Comparison of ENCODE assay signal across 13 cellular contexts in the genomic region with DNA sequence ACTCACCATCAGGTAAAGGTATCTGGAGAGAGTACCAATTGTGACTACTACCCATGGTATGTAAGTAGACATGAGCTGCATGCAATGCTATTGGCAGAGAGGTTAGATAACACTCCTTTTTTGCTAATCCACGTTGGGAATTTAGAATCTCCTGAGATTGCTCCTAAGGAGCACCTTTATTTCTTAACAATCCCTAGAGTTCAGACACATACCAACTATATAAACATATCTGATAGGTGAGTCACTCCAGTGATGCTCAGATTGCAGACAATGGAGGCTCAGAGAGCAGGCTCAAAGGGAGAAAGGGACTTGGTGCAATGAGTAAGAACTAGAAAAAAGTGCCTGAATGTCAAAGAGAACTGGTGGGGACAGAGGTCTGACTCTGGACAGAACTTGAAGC. TPM values are rescaled to one million over a fixed set of nuclear protein-coding genes. Genes with fewer than 3 reads are reported as not detected.
A peak's percentile ranks its signal among the peaks of the same experiment; 100 is the strongest.
DNase-seq lines count a peak whose midpoint lies in the region; TF ChIP-seq lines count a peak whose summit lies in the region.
"Had no signal": no experiment of that assay in that cellular context is flagged by ENCODE, and none has a peak within 500 bp of the region (broad histone marks: within the 10 kb centered on the region; RNA-seq: fewer than 3 reads in every experiment).

No MANE protein-coding gene starts in this region.

- TF ChIP-seq EP300 in SK-N-SH (IDR thresholded peaks at IDR 0.05; ENCODE audit: borderline replicate concordance in 1 of 2, low read depth in 1 of 2, low read length in 1 of 2): no peak

- no peak overlapping the region for H3K9ac ChIP-seq in SK-N-SH
- H3K9ac ChIP-seq: BLaER1 treated with 17β-estradiol and CSF1 and Interleukin-3, amounts not matched to agents 10 nM and 100 nM had no signal

- H3F3A ChIP-seq in SK-N-SH (replicated peaks; ENCODE audit: insufficient read depth): peaks cover 5% of the 10 kb centered on the region

- H3K9me3 Mint-ChIP-seq in MCF 10A (ENCODE audit: unreplicated experiment): no peaks in the 10 kb centered on the region
- H3K9me3 Mint-ChIP-seq: stimulated activated naive CD8-positive, alpha-beta T cell treated with anti-CD3 and anti-CD28 coated beads, Interleukin-15, Interleukin-2, amounts not matched to agents 100 ng/mL and 50 ng/mL, for 24 hours had no signal

- no peaks in the 10 kb centered on the region for H3K27me3 Mint-ChIP-seq in MCF 10A (ENCODE audit: insufficient read depth, unreplicated experiment)
- H3K27me3 Mint-ChIP-seq: stimulated activated naive CD8-positive, alpha-beta T cell treated with anti-CD3 and anti-CD28 coated beads, Interleukin-15, Interleukin-2, amounts not matched to agents 100 ng/mL and 50 ng/mL, for 24 hours had no signal

- H3K4me3 ChIP-seq in breast epithelium (no peak overlapping the region), SK-N-SH (ENCODE audit: low read depth in 2 of 2, low read length in 1 of 2) (no peak overlapping the region; a peak in 1 of 4 replicates), fibroblast of villous mesenchyme (ENCODE audit: low read depth, low read length) (no peak overlapping the region)
- H3K4me3 ChIP-seq: BLaER1 treated with 17β-estradiol and CSF1 and Interleukin-3, amounts not matched to agents 10 nM and 100 nM; gastroesophageal sphincter had no signal

- peaks cover 26% of the 10 kb centered on the region for H3K4me1 Mint-ChIP-seq in MCF 10A (ENCODE audit: insufficient read depth, unreplicated experiment)

- no peaks in the 10 kb centered on the region for H3K36me3 Mint-ChIP-seq in MCF 10A (ENCODE audit: insufficient read depth, unreplicated experiment)

- H3K9me3 ChIP-seq in breast epithelium (no peaks in the 10 kb centered on the region), SK-N-SH (no peaks in the 10 kb centered on the region)
- H3K9me3 ChIP-seq: gastroesophageal sphincter had no signal

- no peak for TF ChIP-seq CTCF in MCF 10A (IDR thresholded peaks at IDR 0.05; ENCODE audit: unreplicated experiment)
- TF ChIP-seq CTCF in breast epithelium (IDR thresholded peaks at IDR 0.05): no peak
- TF ChIP-seq CTCF in SK-N-SH (IDR thresholded peaks at IDR 0.05): no peak
- TF ChIP-seq CTCF in fibroblast of villous mesenchyme (IDR thresholded peaks at IDR 0.05; ENCODE audit: insufficient read depth, low read depth, low read length): no peak

- H2AFZ ChIP-seq in SK-N-SH (ENCODE audit: low read depth): peak overlapping the region; percentile 34

- no peak overlapping the region for H3K4me3 Mint-ChIP-seq in MCF 10A (ENCODE audit: unreplicated experiment)
- H3K4me3 Mint-ChIP-seq: stimulated activated naive CD8-positive, alpha-beta T cell treated with anti-CD3 and anti-CD28 coated beads, Interleukin-15, Interleukin-2, amounts not matched to agents 100 ng/mL and 50 ng/mL, for 24 hours had no signal

- no peak overlapping the region for H3K27ac Mint-ChIP-seq in MCF 10A (ENCODE audit: low read depth, unreplicated experiment)
- H3K27ac Mint-ChIP-seq: stimulated activated naive CD8-positive, alpha-beta T cell treated with anti-CD3 and anti-CD28 coated beads, Interleukin-15, Interleukin-2, amounts not matched to agents 100 ng/mL and 50 ng/mL, for 24 hours had no signal

- POLR2A ChIA-PET in MCF 10A (lab: Yijun Ruan, JAX): interaction anchor here (0.6 to 1.4 kb wide), 4 partner anchors 10 to 437 kb away, joined by 3 to 6 read pairs (median 4); partner anchors contain the start of genes EPM2AIP1 and MLH1
- POLR2A ChIA-PET in SK-N-SH (lab: Yijun Ruan, JAX): no interaction called here

- H3K79me2 ChIP-seq in SK-N-SH (ENCODE audit: insufficient read depth): no peaks in the 10 kb centered on the region

- TF ChIP-seq RAD21 in SK-N-SH (IDR thresholded peaks at IDR 0.05; ENCODE audit: low read length): no peak

- H3K27ac ChIP-seq in breast epithelium: no peak overlapping the region
- H3K27ac ChIP-seq in SK-N-SH (ENCODE audit: low read depth in 2 of 2, low read length in 1 of 2): peak overlapping the region in 1 of 2 experiments; percentile 25; a peak in 2 of 4 replicates
- H3K27ac ChIP-seq: BLaER1 treated with 17β-estradiol and CSF1 and Interleukin-3, amounts not matched to agents 10 nM and 100 nM; gastroesophageal sphincter had no signal

- intact Hi-C loops in MCF 10A (cut with micrococcal nuclease): no loop called here
- intact Hi-C loops in breast epithelium (cut with DNase I; ENCODE audit: low total_unique reads): no loop called here

- DNase-seq in MCF 10A (ENCODE audit: unreplicated experiment) (peak; percentile 82), breast epithelium (ENCODE audit: low spot score in 2 of 2) (no peak), SK-N-SH (no peak), fibroblast of villous mesenchyme (ENCODE audit: low read depth) (peak; percentile 38), COLO668 (lab: John Stamatoyannopoulos, UW; ENCODE audit: unreplicated experiment) (no peak), DMS114 treated with DMSO at 0.1 percent for 48 hours (lab: John Stamatoyannopoulos, UW; ENCODE audit: unreplicated experiment) (no peak), hypothalamus (lab: John Stamatoyannopoulos, UW) (no peak)
- no peak for DNase-seq in stimulated activated CD4-positive, alpha-beta T cell treated with anti-CD3 and anti-CD28 coated beads, Interleukin-2, amount 100 ng/mL, for 48 hours
- DNase-seq: NCI-H1092 treated with DMSO at 0.1 percent for 48 hours; stimulated activated CD4-positive, alpha-beta T cell treated with anti-CD3 and anti-CD28 coated beads, Interleukin-12 subunit alpha, Interleukin-12 subunit beta, amount 100 ng/mL, for 4 hours had no signal

- H3K4me2 ChIP-seq in SK-N-SH: peak overlapping the region; percentile 46

- no TSS peak for BruUV-seq in MCF 10A (replicated peaks; lab: Mats Ljungman, UMichigan)

- no peaks in the 10 kb centered on the region for H3K36me3 ChIP-seq in breast epithelium
- H3K36me3 ChIP-seq in SK-N-SH (replicated peaks in 1 of 2; ENCODE audit: control insufficient read depth in 1 of 2, insufficient read depth in 2 of 2, low read length in 1 of 2): no peaks in the 10 kb centered on the region

- CTCF ChIA-PET in MCF 10A (lab: Yijun Ruan, JAX): interaction anchor here (0.5 to 2.6 kb wide), 5 partner anchors 8 to 349 kb away, joined by 3 to 9 read pairs (median 3); no protein-coding TSS in a partner anchor
- CTCF ChIA-PET in SK-N-SH (lab: Yijun Ruan, JAX): interaction anchor here (0.8 to 1.6 kb wide), 3 partner anchors 8 to 163 kb away, joined by 3 read pairs; no protein-coding TSS in a partner anchor

- TF ChIP-seq POLR2A in breast epithelium (IDR thresholded peaks at IDR 0.05): no peak

- H3K27me3 ChIP-seq in breast epithelium (no peaks in the 10 kb centered on the region), SK-N-SH (ENCODE audit: insufficient read depth) (no peaks in the 10 kb centered on the region)
- H3K27me3 ChIP-seq: BLaER1 treated with 17β-estradiol and CSF1 and Interleukin-3, amounts not matched to agents 10 nM and 100 nM; gastroesophageal sphincter had no signal

- no peaks in the 10 kb centered on the region for H3K9me2 ChIP-seq in SK-N-SH

- H3K4me1 ChIP-seq in breast epithelium (no peaks in the 10 kb centered on the region), SK-N-SH (ENCODE audit: control insufficient read depth in 1 of 2, insufficient read depth in 2 of 2, low read depth in 1 of 2, low read length in 1 of 2) (peaks cover 4% of the 10 kb centered on the region in 2 experiments; a peak in 2 of 4 replicates)
- H3K4me1 ChIP-seq: gastroesophageal sphincter had no signal

- 13% methylated on average over 1 of the region's 1 CpG for WGBS in SK-N-SH (ENCODE audit: low lambda C conversion rate)

- no peaks in the 10 kb centered on the region for H4K20me1 ChIP-seq in SK-N-SH (ENCODE audit: insufficient read depth)
- H4K20me1 ChIP-seq: BLaER1 treated with 17β-estradiol and CSF1 and Interleukin-3, amounts not matched to agents 10 nM and 100 nM had no signal

TF ChIP-seq in SK-N-SH, 30 proteins besides CTCF, POLR2A, EP300 and RAD21:
- 0 out of 2 replicates have a peak, but pooled peaks have one; percentile 18 for TF ChIP-seq TEAD4 (IDR thresholded peaks at IDR 0.05; ENCODE audit: borderline replicate concordance, insufficient read depth)
- no peak for TF ChIP-seq EZH2phosphoT487 (IDR thresholded peaks at IDR 0.05; ENCODE audit: borderline replicate concordance, low read depth)
- peak; percentile 88 for TF ChIP-seq JUND (IDR thresholded peaks at IDR 0.05)
- TF ChIP-seq FOSL2 (IDR thresholded peaks at IDR 0.05; ENCODE audit: borderline replicate concordance, low read depth): peak; percentile 86
- TF ChIP-seq, protein P1, sequence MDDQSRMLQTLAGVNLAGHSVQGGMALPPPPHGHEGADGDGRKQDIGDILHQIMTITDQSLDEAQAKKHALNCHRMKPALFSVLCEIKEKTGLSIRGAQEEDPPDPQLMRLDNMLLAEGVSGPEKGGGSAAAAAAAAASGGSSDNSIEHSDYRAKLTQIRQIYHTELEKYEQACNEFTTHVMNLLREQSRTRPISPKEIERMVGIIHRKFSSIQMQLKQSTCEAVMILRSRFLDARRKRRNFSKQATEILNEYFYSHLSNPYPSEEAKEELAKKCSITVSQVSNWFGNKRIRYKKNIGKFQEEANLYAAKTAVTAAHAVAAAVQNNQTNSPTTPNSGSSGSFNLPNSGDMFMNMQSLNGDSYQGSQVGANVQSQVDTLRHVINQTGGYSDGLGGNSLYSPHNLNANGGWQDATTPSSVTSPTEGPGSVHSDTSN (IDR thresholded peaks at IDR 0.05): 0 out of 2 replicates have a peak, but pooled peaks have one; percentile 29
- no peak for TF ChIP-seq NRF1 (IDR thresholded peaks at IDR 0.05; ENCODE audit: low read depth, low read length)
- peak; percentile 46; the same call in 1 of the 2 replicates for TF ChIP-seq TCF12 (IDR thresholded peaks at IDR 0.05)
- no peak for TF ChIP-seq GABPA (IDR thresholded peaks at IDR 0.05; ENCODE audit: low read depth)
TF ChIP-seq in SK-N-SH: peak in this region for 5.

RNA-seq across cellular contexts. Expression of gene GOLGA4, which starts 21.7 kb away (rescaled TPM):
- total RNA-seq in MCF 10A (2022): 98.5 and 100.0 TPM in 2 replicates
- total RNA-seq in breast epithelium: 100 to 1,000 TPM; 102 to 120 (median 119) TPM
- polyA plus RNA-seq in SK-N-SH (2012; rRNA removed): 5.4 and 6.8 TPM in 2 replicates
- polyA plus RNA-seq in SK-N-SH (2012; cell fraction: cytosol; rRNA removed): 8.6 and 13.1 TPM in 2 replicates
- 4.0 and 7.2 TPM in 2 replicates for polyA plus RNA-seq in SK-N-SH (2012; cell fraction: nucleus; rRNA removed)
- total RNA-seq in fibroblast of villous mesenchyme: 72.2 and 88.1 TPM in 2 replicates

RNA-seq across cellular contexts. Expression of gene LRRFIP2, which starts 47.0 kb away (rescaled TPM):
- total RNA-seq in MCF 10A (2022) (76.6 and 92.2 TPM in 2 replicates), breast epithelium (10 to 100 TPM; 50.2 to 65.9 (median 65.9) TPM), fibroblast of villous mesenchyme (59.3 and 84.2 TPM in 2 replicates)
- polyA plus RNA-seq in SK-N-SH (2012; rRNA removed): 27.2 and 29.8 TPM in 2 replicates
- 35.1 and 44.4 TPM in 2 replicates for polyA plus RNA-seq in SK-N-SH (2012; cell fraction: cytosol; rRNA removed)
- polyA plus RNA-seq in SK-N-SH (2012; cell fraction: nucleus; rRNA removed): 24.2 and 39.5 TPM in 2 replicates

Comparison
In these comparisons a context has a peak if more than half of its experiments do, and no peak if none do; other contexts are left out.
1. DNase-seq: peak in MCF 10A (single experiment) and fibroblast of villous mesenchyme (single experiment); none in breast epithelium (0 of 2), SK-N-SH (single experiment), COLO668 (single experiment), DMS114 treated with DMSO at 0.1 percent for 48 hours (single experiment), hypothalamus (0 of 51) and stimulated activated CD4-positive, alpha-beta T cell treated with anti-CD3 and anti-CD28 coated beads, Interleukin-2, amount 100 ng/mL, for 48 hours (0 of 2).